12 cellular contexts compared by ENCODE assay signal in genomic region chr17:8941980-8942617, GRCh38. TPM values are rescaled to one million over a fixed set of nuclear protein-coding genes. Genes with fewer than 3 reads are reported as not detected.
DNase-seq lines count a peak whose midpoint lies in the region; ATAC-seq and TF ChIP-seq lines count a peak whose summit lies in the region.
"Had no signal": no experiment of that assay in that cellular context is flagged by ENCODE, and none has a peak within 500 bp of the region (broad histone marks: within the 10 kb centered on the region; RNA-seq: fewer than 3 reads in every experiment).

No MANE protein-coding gene starts in this region.

- peaks cover 8 to 82% (median 52%) of the 10 kb centered on the region in 11 experiments for H3K36me3 ChIP-seq in BLaER1 treated with 17β-estradiol and CSF1 and Interleukin-3, amounts not matched to agents 10 nM and 100 nM

- peaks cover 5% of the 10 kb centered on the region for H3K9me3 Mint-ChIP-seq in activated CD8-positive, alpha-beta T cell treated with anti-CD3 and anti-CD28 coated beads for 36 hours
- H3K9me3 Mint-ChIP-seq in immature natural killer cell = no peaks in the 10 kb centered on the region
- peaks cover 21% of the 10 kb centered on the region for H3K9me3 Mint-ChIP-seq in nephron progenitor cell

- no peaks in the 10 kb centered on the region for H3K27me3 Mint-ChIP-seq in activated CD8-positive, alpha-beta T cell treated with anti-CD3 and anti-CD28 coated beads for 36 hours
- H3K27me3 Mint-ChIP-seq in immature natural killer cell (ENCODE audit: low read depth in 3 of 3) (peaks cover 0 to 8% (median 2%) of the 10 kb centered on the region in 3 donors), nephron progenitor cell (ENCODE audit: low read depth, poor library complexity) (peaks cover 40% of the 10 kb centered on the region)

- H3K4me3 Mint-ChIP-seq in activated CD8-positive, alpha-beta T cell treated with anti-CD3 and anti-CD28 coated beads for 36 hours = peak overlapping the region; percentile 67
- H3K4me3 Mint-ChIP-seq in immature natural killer cell (peak overlapping the region; percentile 82 to 93 (median 91)), nephron progenitor cell (no peak overlapping the region)

- POLR2A ChIA-PET in activated CD8-positive, alpha-beta T cell treated with anti-CD3 and anti-CD28 coated beads for 36 hours (lab: Charles Lee) = interaction anchor here (0.8 to 18.5 kb wide), 8 partner anchors 14 to 560 kb away, joined by 3 to 333 read pairs (median 4); partner anchors contain the start of gene PIK3R5

- CTCF ChIA-PET in activated CD8-positive, alpha-beta T cell treated with anti-CD3 and anti-CD28 coated beads for 36 hours (lab: Charles Lee) = interaction anchor here (0.8 to 7.2 kb wide), 9 partner anchors 10 to 109 kb away, joined by 3 to 40 read pairs (median 4); no protein-coding TSS in a partner anchor

- H3K27ac Mint-ChIP-seq in activated CD8-positive, alpha-beta T cell treated with anti-CD3 and anti-CD28 coated beads for 36 hours = peak overlapping the region; percentile 96
- H3K27ac Mint-ChIP-seq in immature natural killer cell (peak overlapping the region; percentile 94 to 100 (median 98)), nephron progenitor cell (no peak overlapping the region)

- intact Hi-C loops in activated CD8-positive, alpha-beta T cell treated with anti-CD3 and anti-CD28 coated beads for 36 hours (cut with micrococcal nuclease) = no loop called here

- H3K4me1 Mint-ChIP-seq in activated CD8-positive, alpha-beta T cell treated with anti-CD3 and anti-CD28 coated beads for 36 hours (ENCODE audit: low read depth) = peaks cover 88% of the 10 kb centered on the region
- H3K4me1 Mint-ChIP-seq in immature natural killer cell = peaks cover 38 to 97% of the 10 kb centered on the region in 2 donors
- peaks cover 10% of the 10 kb centered on the region for H3K4me1 Mint-ChIP-seq in nephron progenitor cell

- H3K36me3 Mint-ChIP-seq in activated CD8-positive, alpha-beta T cell treated with anti-CD3 and anti-CD28 coated beads for 36 hours (ENCODE audit: low read depth) = peaks cover 64% of the 10 kb centered on the region
- H3K36me3 Mint-ChIP-seq in immature natural killer cell = peaks cover 10 to 40% (median 14%) of the 10 kb centered on the region in 3 donors
- no peaks in the 10 kb centered on the region for H3K36me3 Mint-ChIP-seq in nephron progenitor cell (ENCODE audit: low read depth)

- TF ChIP-seq CTCF in activated CD8-positive, alpha-beta T cell treated with anti-CD3 and anti-CD28 coated beads for 36 hours (IDR thresholded peaks at IDR 0.05) = no peak
- no peak for TF ChIP-seq CTCF in nephron progenitor cell (IDR thresholded peaks at IDR 0.05)

- H3K9ac ChIP-seq in BLaER1 treated with 17β-estradiol and CSF1 and Interleukin-3, amounts not matched to agents 10 nM and 100 nM = peak overlapping the region in 10 of 11 experiments; percentile 0 to 70 (median 34); a peak in 14 of 22 replicates

- peak overlapping the region in 6 of 10 experiments; percentile 4 to 34 (median 22); a peak in 5 of 20 replicates for H3K4me3 ChIP-seq in BLaER1 treated with 17β-estradiol and CSF1 and Interleukin-3, amounts not matched to agents 10 nM and 100 nM

- peaks cover 0 to 41% (median 16%) of the 10 kb centered on the region in 11 experiments; a peak in 18 of 22 replicates for H3K9me3 ChIP-seq in BLaER1 treated with 17β-estradiol and CSF1 and Interleukin-3, amounts not matched to agents 10 nM and 100 nM (replicated peaks in 1 of 11)

- peaks cover 39 to 89% (median 47%) of the 10 kb centered on the region in 10 experiments for H3K4me1 ChIP-seq in BLaER1 treated with 17β-estradiol and CSF1 and Interleukin-3, amounts not matched to agents 10 nM and 100 nM

- peak overlapping the region; percentile 21 to 74 (median 51); a peak in 20 of 22 replicates for H3K27ac ChIP-seq in BLaER1 treated with 17β-estradiol and CSF1 and Interleukin-3, amounts not matched to agents 10 nM and 100 nM

- DNase-seq in activated CD8-positive, alpha-beta T cell treated with anti-CD3 and anti-CD28 coated beads for 36 hours = peak; percentile 77
- DNase-seq in immature natural killer cell (peak in 2 of 3 donors; percentile 48 to 55), SHP77 treated with DMSO at 0.1 percent for 48 hours (lab: John Stamatoyannopoulos, UW) (no peak), nephron progenitor cell (no peak), GM19240 (ENCODE audit: insufficient read length, low spot score) (no peak)
- DNase-seq: GF-D8, NCI-H2081 had no signal

- ATAC-seq in GM21447 (IDR thresholded peaks at IDR 0.05; ENCODE audit: unreplicated experiment) (peak; percentile 11), GM18519 (IDR thresholded peaks at IDR 0.05; ENCODE audit: low FRiP score, unreplicated experiment) (no peak)
- ATAC-seq in activated CD8-positive, alpha-beta T cell treated with anti-CD3 and anti-CD28 coated beads for 36 hours = peak; percentile 46
- ATAC-seq: HCT116 had no signal

- H3K4me2 ChIP-seq in BLaER1 treated with 17β-estradiol and CSF1 and Interleukin-3, amounts not matched to agents 10 nM and 100 nM = peak overlapping the region; percentile 61 to 95 (median 83)

- H4K20me1 ChIP-seq in BLaER1 treated with 17β-estradiol and CSF1 and Interleukin-3, amounts not matched to agents 10 nM and 100 nM = peaks cover 15 to 83% (median 38%) of the 10 kb centered on the region in 11 experiments; a peak in 20 of 22 replicates

- H3K27me3 ChIP-seq in BLaER1 treated with 17β-estradiol and CSF1 and Interleukin-3, amounts not matched to agents 10 nM and 100 nM = no peaks in the 10 kb centered on the region

RNA-seq across cellular contexts. Expression of gene PIK3R5, which starts 23.4 kb away (rescaled TPM):
- 10 to 100 TPM; 46.7 to 50.4 TPM for total RNA-seq in activated CD8-positive, alpha-beta T cell treated with anti-CD3 and anti-CD28 coated beads for 36 hours
- 10 to 100 TPM; 26.7 to 90.9 (median 28.9) TPM for polyA plus RNA-seq in immature natural killer cell
- total RNA-seq: LHCN-M2 had no signal

Comparison
In these comparisons a context has a peak if more than half of its experiments do, and no peak if none do; other contexts are left out.
1. DNase-seq: peak in activated CD8-positive, alpha-beta T cell treated with anti-CD3 and anti-CD28 coated beads for 36 hours (single experiment) and immature natural killer cell (2 of 3); none in SHP77 treated with DMSO at 0.1 percent for 48 hours (single experiment), nephron progenitor cell (single experiment) and GM19240 (single experiment).